ENCODE assay signal across 21 cellular contexts in genomic region chr18:44655435-44655834, GRCh38. TPM values are rescaled to one million over a fixed set of nuclear protein-coding genes. Genes with fewer than 3 reads are reported as not detected.
DNase-seq lines count a peak whose midpoint lies in the region; TF ChIP-seq lines count a peak whose summit lies in the region.
"Had no signal": no experiment of that assay in that cellular context is flagged by ENCODE, and none has a peak within 500 bp of the region (broad histone marks: within the 10 kb centered on the region; RNA-seq: fewer than 3 reads in every experiment).

No MANE protein-coding gene starts in this region.

- peaks cover 11% of the 10 kb centered on the region for H3F3A ChIP-seq in smooth muscle cell (ENCODE audit: low read depth)

- 83% methylated on average over 2 of the region's 2 CpGs for WGBS in hepatocyte (ENCODE audit: low lambda C conversion rate, missing lambda C conversion rate)
- 84% methylated on average over 2 of the region's 2 CpGs for WGBS in smooth muscle cell (ENCODE audit: low lambda C conversion rate)
- WGBS in adrenal gland, 4 donors, result 79 to 89% (median 86%) methylated on average over 2 of the region's 2 CpGs

- intact Hi-C loops in adrenal gland (cut with DNase I), result no loop called here

- no peaks in the 10 kb centered on the region for H3K27me3 ChIP-seq in ACC112 (ENCODE audit: insufficient read depth, low read length)
- no peaks in the 10 kb centered on the region for H3K27me3 ChIP-seq in SJSA1 (replicated peaks)
- no peaks in the 10 kb centered on the region for H3K27me3 ChIP-seq in hepatocyte
- no peaks in the 10 kb centered on the region for H3K27me3 ChIP-seq in smooth muscle cell (ENCODE audit: low read depth)
- H3K27me3 ChIP-seq in adrenal gland, result no peaks in the 10 kb centered on the region
- H3K27me3 ChIP-seq: BLaER1 treated with 17β-estradiol and CSF1 and Interleukin-3, amounts not matched to agents 10 nM and 100 nM had no signal

- no peaks in the 10 kb centered on the region for H3K9me2 ChIP-seq in hepatocyte (replicated peaks; ENCODE audit: insufficient read depth)

- H3K79me2 ChIP-seq in ACC112 (ENCODE audit: control insufficient read depth, insufficient read depth, low read length, unreplicated experiment), result no peaks in the 10 kb centered on the region
- no peaks in the 10 kb centered on the region for H3K79me2 ChIP-seq in hepatocyte
- no peaks in the 10 kb centered on the region for H3K79me2 ChIP-seq in smooth muscle cell (ENCODE audit: low read depth)

- H3K9me3 ChIP-seq in SJSA1 (replicated peaks) (no peaks in the 10 kb centered on the region), hepatocyte (ENCODE audit: low read depth) (no peaks in the 10 kb centered on the region), smooth muscle cell (replicated peaks; ENCODE audit: low read depth) (no peaks in the 10 kb centered on the region), adrenal gland (replicated peaks in 1 of 3) (no peaks in the 10 kb centered on the region)
- H3K9me3 ChIP-seq: BLaER1 treated with 17β-estradiol and CSF1 and Interleukin-3, amounts not matched to agents 10 nM and 100 nM had no signal

- TF ChIP-seq POLR2A in adrenal gland (IDR thresholded peaks at IDR 0.05), result no peak

- H3K27ac ChIP-seq in ACC112 (ENCODE audit: low read depth, low read length), result peak overlapping the region; percentile 33; the same call in 1 of the 2 replicates
- peak overlapping the region; percentile 92 for H3K27ac ChIP-seq in SJSA1
- peak overlapping the region; percentile 19 for H3K27ac ChIP-seq in hepatocyte
- H3K27ac ChIP-seq in smooth muscle cell (ENCODE audit: low read depth), result peak overlapping the region; percentile 56
- H3K27ac ChIP-seq in adrenal gland, result no peak overlapping the region
- H3K27ac ChIP-seq: BLaER1 treated with 17β-estradiol and CSF1 and Interleukin-3, amounts not matched to agents 10 nM and 100 nM had no signal

- H3K9ac ChIP-seq in smooth muscle cell (ENCODE audit: low read depth), result peak overlapping the region; percentile 43
- H3K9ac ChIP-seq: BLaER1 treated with 17β-estradiol and CSF1 and Interleukin-3, amounts not matched to agents 10 nM and 100 nM had no signal

- H4K20me1 ChIP-seq in hepatocyte (ENCODE audit: insufficient read depth, poor library complexity, severe bottlenecking) (no peaks in the 10 kb centered on the region), smooth muscle cell (ENCODE audit: low read depth) (no peaks in the 10 kb centered on the region)
- H4K20me1 ChIP-seq: BLaER1 treated with 17β-estradiol and CSF1 and Interleukin-3, amounts not matched to agents 10 nM and 100 nM had no signal

- H3K4me2 ChIP-seq in hepatocyte, result no peak overlapping the region
- H3K4me2 ChIP-seq in smooth muscle cell, result peak overlapping the region; percentile 41
- H3K4me2 ChIP-seq: BLaER1 treated with 17β-estradiol and CSF1 and Interleukin-3, amounts not matched to agents 10 nM and 100 nM had no signal

- H3K4me3 ChIP-seq in ACC112 (ENCODE audit: low read depth, low read length), result no peak overlapping the region
- H3K4me3 ChIP-seq in SJSA1, result no peak overlapping the region
- H3K4me3 ChIP-seq in hepatocyte, result no peak overlapping the region
- no peak overlapping the region for H3K4me3 ChIP-seq in smooth muscle cell
- H3K4me3 ChIP-seq in adrenal gland, result no peak overlapping the region
- H3K4me3 ChIP-seq: BLaER1 treated with 17β-estradiol and CSF1 and Interleukin-3, amounts not matched to agents 10 nM and 100 nM; GM12878 had no signal

- H3K4me1 ChIP-seq in ACC112 (ENCODE audit: control insufficient read depth, insufficient read depth, low read length, unreplicated experiment), result peaks cover 44% of the 10 kb centered on the region
- peaks cover 54% of the 10 kb centered on the region for H3K4me1 ChIP-seq in SJSA1 (replicated peaks)
- H3K4me1 ChIP-seq in hepatocyte (ENCODE audit: insufficient read depth), result peaks cover 12% of the 10 kb centered on the region
- H3K4me1 ChIP-seq in smooth muscle cell (ENCODE audit: low read depth), result peaks cover 7% of the 10 kb centered on the region
- no peaks in the 10 kb centered on the region for H3K4me1 ChIP-seq in adrenal gland (replicated peaks in 1 of 2)
- H3K4me1 ChIP-seq: BLaER1 treated with 17β-estradiol and CSF1 and Interleukin-3, amounts not matched to agents 10 nM and 100 nM had no signal

- DNase-seq in SJSA1 (ENCODE audit: low read depth in 1 of 2, low spot score in 2 of 2) (peak in 1 of 2 experiments; percentile 10), hepatocyte (ENCODE audit: low spot score) (no peak), smooth muscle cell (lab: John Stamatoyannopoulos, UW; ENCODE audit: unreplicated experiment) (no peak), adrenal gland (no peak), C1 segment of cervical spinal cord (lab: John Stamatoyannopoulos, UW) (no peak)
- no peak for DNase-seq in activated CD8-positive, alpha-beta memory T cell treated with anti-CD3 and anti-CD28 coated beads for 24 hours
- DNase-seq: 8988T; CD4-positive, CD25-positive, alpha-beta regulatory T cell; CD8-positive, alpha-beta memory T cell; COR-L47; DMS 273 treated with DMSO at 0.1 percent for 48 hours; DMS53; DND-41; EL; GOT3; H7; HFFc6 had no signal

- H3K36me3 ChIP-seq in ACC112 (ENCODE audit: insufficient read depth, low read length) (no peaks in the 10 kb centered on the region), SJSA1 (no peaks in the 10 kb centered on the region), hepatocyte (replicated peaks; ENCODE audit: insufficient read depth, low read depth) (no peaks in the 10 kb centered on the region), smooth muscle cell (ENCODE audit: low read depth) (no peaks in the 10 kb centered on the region), adrenal gland (replicated peaks in 1 of 2) (no peaks in the 10 kb centered on the region)
- H3K36me3 ChIP-seq: BLaER1 treated with 17β-estradiol and CSF1 and Interleukin-3, amounts not matched to agents 10 nM and 100 nM had no signal

- no peak for TF ChIP-seq CTCF in hepatocyte (IDR thresholded peaks at IDR 0.05; ENCODE audit: poor library complexity)
- no peak for TF ChIP-seq CTCF in smooth muscle cell (IDR thresholded peaks at IDR 0.05; ENCODE audit: borderline replicate concordance, insufficient read depth, poor library complexity, severe bottlenecking)
- no peak for TF ChIP-seq CTCF in adrenal gland (IDR thresholded peaks at IDR 0.05)

- H2AFZ ChIP-seq in ACC112 (ENCODE audit: low read length, unreplicated experiment) (no peak overlapping the region), hepatocyte (no peak overlapping the region), smooth muscle cell (ENCODE audit: low read depth) (peak overlapping the region; percentile 26)

RNA-seq across cellular contexts. Expression of gene SETBP1, which starts 25.3 kb away (rescaled TPM):
- total RNA-seq in SJSA1 (2014; rRNA removed; shearing (Covaris generic)), result 9.9 and 12.6 TPM in 2 replicates
- total RNA-seq in hepatocyte (20.1 and 21.1 TPM in 2 replicates), smooth muscle cell (17.7 and 19.2 TPM in 2 replicates), adrenal gland (10 to 100 TPM in 5 of 8 donors, 1 to 10 TPM in 3; 7.9 to 18.0 (median 11.9) TPM)
- polyA plus RNA-seq in hepatocyte (8.6 and 10.3 TPM in 2 replicates), smooth muscle cell (4.7 and 6.1 TPM in 2 replicates), adrenal gland (1 to 10 TPM; 1.2 to 2.8 (median 2.6) TPM)
- total RNA-seq: G401 had no signal

Comparison
In these comparisons a context has a peak if more than half of its experiments do, and no peak if none do; other contexts are left out.
1. H3K27ac ChIP-seq: peak in ACC112 (single experiment), SJSA1 (single experiment), hepatocyte (single experiment) and smooth muscle cell (single experiment); none in adrenal gland (0 of 5).